19 cellular contexts compared by ENCODE assay signal in the genomic region with DNA sequence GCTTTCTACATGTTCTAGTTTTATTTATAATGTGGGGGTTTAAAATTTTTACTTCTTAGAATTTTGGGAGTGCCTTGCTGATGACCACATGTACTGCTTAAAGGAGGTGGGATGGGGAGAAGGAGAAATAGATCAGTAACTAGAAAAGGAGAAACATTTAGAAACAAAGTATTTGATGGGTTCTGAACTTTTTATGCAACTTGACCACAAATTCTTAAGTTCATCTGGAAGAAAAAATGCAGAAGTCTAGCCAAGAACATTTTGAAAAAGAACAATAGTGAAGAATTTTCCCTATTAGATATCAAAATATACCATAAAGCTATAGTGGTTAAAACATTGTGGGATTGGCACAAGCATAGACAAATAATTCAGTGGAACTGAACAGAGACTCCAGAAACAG.
"Had no signal": no experiment of that assay in that cellular context is flagged by ENCODE, and none has a peak within 500 bp of the region (broad histone marks: within the 10 kb centered on the region; RNA-seq: fewer than 3 reads in every experiment).

No MANE protein-coding gene starts in this region.

- H3K36me3 Mint-ChIP-seq: activated naive CD8-positive, alpha-beta T cell treated with anti-CD3 and anti-CD28 coated beads, Interleukin-2, amount 10 ng/mL, durations not matched to agents 7 days and 5 days; mesothelial cell of epicardium had no signal

- H3K27ac Mint-ChIP-seq: activated naive CD8-positive, alpha-beta T cell treated with anti-CD3 and anti-CD28 coated beads, Interleukin-2, amount 10 ng/mL, durations not matched to agents 7 days and 5 days; mesothelial cell of epicardium; stimulated activated naive CD8-positive, alpha-beta T cell treated with anti-CD3 and anti-CD28 coated beads, Interleukin-15, amount 100 ng/mL, for 72 hours had no signal

- H3K4me3 ChIP-seq: ascending aorta, colonic mucosa, gastrocnemius medialis, heart right ventricle, lower lobe of right lung, ovary, right lobe of liver, spleen, thoracic aorta had no signal

- DNase-seq: activated CD4-positive, alpha-beta T cell treated with anti-CD3 and anti-CD28 coated beads for 1 hour; activated CD4-positive, alpha-beta T cell treated with anti-CD3 and anti-CD28 coated beads, Interleukin-2, amount 50 U/mL, for 4 hours; activated naive CD4-positive, alpha-beta T cell; activated naive CD8-positive, alpha-beta T cell treated with anti-CD3 and anti-CD28 coated beads, Interleukin-2, amount 10 ng/mL, durations not matched to agents 7 days and 5 days; activated T-cell treated with anti-CD3 and anti-CD28 coated beads for 4 hours; colonic mucosa; gastrocnemius medialis; heart right ventricle; left cardiac atrium; lower lobe of right lung; ovary; right lobe of liver; spleen; stimulated activated naive CD8-positive, alpha-beta T cell treated with anti-CD3 and anti-CD28 coated beads, Interleukin-15, amount 100 ng/mL, for 72 hours had no signal

- H3K4me1 ChIP-seq: colonic mucosa, right lobe of liver had no signal

- H3K9me3 Mint-ChIP-seq: mesothelial cell of epicardium; neural crest cell; stimulated activated naive CD8-positive, alpha-beta T cell treated with anti-CD3 and anti-CD28 coated beads, Interleukin-15, amount 100 ng/mL, for 72 hours had no signal

- H3K36me3 ChIP-seq: ascending aorta, colonic mucosa, gastrocnemius medialis, heart right ventricle, lower lobe of right lung, ovary, right lobe of liver, spleen, thoracic aorta had no signal

- H3K4me1 Mint-ChIP-seq: activated naive CD8-positive, alpha-beta T cell treated with anti-CD3 and anti-CD28 coated beads, Interleukin-2, amount 10 ng/mL, durations not matched to agents 7 days and 5 days; mesothelial cell of epicardium; neural crest cell; stimulated activated naive CD8-positive, alpha-beta T cell treated with anti-CD3 and anti-CD28 coated beads, Interleukin-15, amount 100 ng/mL, for 72 hours had no signal

- ATAC-seq: gastrocnemius medialis; heart right ventricle; stimulated activated naive CD8-positive, alpha-beta T cell treated with anti-CD3 and anti-CD28 coated beads, Interleukin-15, amount 100 ng/mL, for 72 hours had no signal

- H3K4me3 Mint-ChIP-seq: activated naive CD8-positive, alpha-beta T cell treated with anti-CD3 and anti-CD28 coated beads, Interleukin-2, amount 10 ng/mL, durations not matched to agents 7 days and 5 days; mesothelial cell of epicardium; neural crest cell; stimulated activated naive CD8-positive, alpha-beta T cell treated with anti-CD3 and anti-CD28 coated beads, Interleukin-15, amount 100 ng/mL, for 72 hours had no signal

- H3K27me3 ChIP-seq: ascending aorta, colonic mucosa, gastrocnemius medialis, heart right ventricle, ovary, right lobe of liver had no signal

- H3K9me3 ChIP-seq: ascending aorta, colonic mucosa, gastrocnemius medialis, heart right ventricle, lower lobe of right lung, ovary, right lobe of liver, spleen, thoracic aorta had no signal

- H3K27ac ChIP-seq: ascending aorta, colonic mucosa, gastrocnemius medialis, heart right ventricle, lower lobe of right lung, ovary, right lobe of liver, spleen, thoracic aorta, VCaP had no signal
